Comparison of ENCODE assay signal across 11 cellular contexts in genomic region chr6:47440722-47441121, GRCh38. TPM values are rescaled to one million over a fixed set of nuclear protein-coding genes. Genes with fewer than 3 reads are reported as not detected.
DNase-seq lines count a peak whose midpoint lies in the region; ATAC-seq, FAIRE-seq and TF ChIP-seq lines count a peak whose summit lies in the region.
"Had no signal": no experiment of that assay in that cellular context is flagged by ENCODE, and none has a peak within 500 bp of the region (broad histone marks: within the 10 kb centered on the region; RNA-seq: fewer than 3 reads in every experiment).

No MANE protein-coding gene starts in this region.

- 0 out of 2 replicates have a peak overlapping the region, but pooled peaks have one; percentile 32 for H3K27ac ChIP-seq in GM12878 (ENCODE audit: control insufficient read depth, insufficient read depth)
- H3K27ac ChIP-seq in mesenchymal stem cell (ENCODE audit: low read length, poor library complexity, severe bottlenecking) = no peak overlapping the region
- no peak overlapping the region for H3K27ac ChIP-seq in caudate nucleus (ENCODE audit: low read depth, low read length)
- H3K27ac ChIP-seq: KMS-11 had no signal

- RAD21 ChIA-PET in GM12878 (lab: Charles Lee; ENCODE audit: unreplicated experiment) = interaction anchor here (0.7 to 2.5 kb wide), 6 partner anchors 15 to 339 kb away, joined by 3 to 22 read pairs (median 3); partner anchors contain the start of gene CD2AP

- H2AK5ac ChIP-seq in mesenchymal stem cell (ENCODE audit: low read length, severe bottlenecking) = no peak overlapping the region

- H3K4me2 ChIP-seq in GM12878 (ENCODE audit: control insufficient read depth, insufficient read depth) = peak overlapping the region; percentile 79
- no peak overlapping the region for H3K4me2 ChIP-seq in mesenchymal stem cell (ENCODE audit: low read length, poor library complexity, severe bottlenecking)
- H3K4me2 ChIP-seq: KMS-11 had no signal

- no peak overlapping the region for H3K14ac ChIP-seq in mesenchymal stem cell (ENCODE audit: low read length in 2 of 2)

- no TSS peak for BruUV-seq in GM12878 (replicated peaks; lab: Mats Ljungman, UMichigan)

- H3K27me3 ChIP-seq in GM12878 (replicated peaks in 1 of 2; ENCODE audit: control insufficient read depth in 2 of 2, insufficient read depth in 2 of 2, low read length in 1 of 2) = no peaks in the 10 kb centered on the region
- H3K27me3 ChIP-seq in mesenchymal stem cell (ENCODE audit: control insufficient read depth in 1 of 2, insufficient read depth in 1 of 2, low read length in 2 of 2) = no peaks in the 10 kb centered on the region

- no peak; a peak in 1 of 4 replicates for TF ChIP-seq EP300 in GM12878 (IDR thresholded peaks at IDR 0.05; ENCODE audit: borderline replicate concordance in 1 of 2, control insufficient read depth in 1 of 2, low read depth in 2 of 2, low read length in 2 of 2)

- CTCF ChIA-PET in GM12878 (lab: Yijun Ruan, JAX) = interaction anchor here (0.7 to 1.2 kb wide), 4 partner anchors 28 to 294 kb away, joined by 3 to 4 read pairs (median 3); no protein-coding TSS in a partner anchor

- no peak overlapping the region for H2BK120ac ChIP-seq in mesenchymal stem cell (ENCODE audit: low read depth, low read length)

- TF ChIP-seq CTCF in GM10266 (IDR thresholded peaks at IDR 0.05; ENCODE audit: control insufficient read depth, insufficient read depth, low read depth, missing control alignments) (no peak), GM12878 (IDR thresholded peaks at IDR 0.05 in 2 of 3, conservative IDR thresholded peaks at IDR 0.05 in 1 of 3; ENCODE audit: control insufficient read depth in 2 of 3, extremely low read depth in 1 of 3, insufficient read depth in 1 of 3, low read depth in 3 of 3, low read length in 3 of 3) (no peak)

- DNase-seq in GM10266 (ENCODE audit: extremely low spot score) (peak; percentile 61), GM12878 (ENCODE audit: low read depth, low spot score) (peak; percentile 47), mesenchymal stem cell (no peak), mesenteric fat pad (ENCODE audit: low spot score) (no peak), anterior cingulate cortex (lab: John Stamatoyannopoulos, UW) (no peak), caudate nucleus (lab: John Stamatoyannopoulos, UW) (no peak)
- DNase-seq: activated CD8-positive, alpha-beta T cell treated with anti-CD3 and anti-CD28 coated beads, Interleukin-2, amount 10 ng/mL, durations not matched to agents 7 days and 5 days; natural killer cell had no signal

- H3K4me1 ChIP-seq in GM12878 (ENCODE audit: control insufficient read depth, insufficient read depth, low read length) (peaks cover 36% of the 10 kb centered on the region), mesenchymal stem cell (ENCODE audit: control insufficient read depth, insufficient read depth, low read depth, low read length) (no peaks in the 10 kb centered on the region)

- TF ChIP-seq POLR2A in GM12878 (IDR thresholded peaks at IDR 0.05; ENCODE audit: low read depth, low read length) = no peak

- H3K79me2 ChIP-seq in GM12878 (ENCODE audit: control insufficient read depth, insufficient read depth, low read length) = no peaks in the 10 kb centered on the region

- FAIRE-seq in GM12878 (lab: Jason Lieb, UNC) = peak; percentile 71

- no peak overlapping the region for H4K91ac ChIP-seq in mesenchymal stem cell (ENCODE audit: low read length)

- H3K4me3 ChIP-seq in GM12878 (no peak overlapping the region; the same call in 1 of the 2 replicates), mesenchymal stem cell (ENCODE audit: insufficient read depth in 1 of 2, low read depth in 1 of 2, low read length in 2 of 2) (no peak overlapping the region)

- in situ Hi-C loops in GM12878 (cut with MboI) = no loop called here

- no peak overlapping the region for H4K8ac ChIP-seq in mesenchymal stem cell (ENCODE audit: low read length)

- ATAC-seq in GM21367 (IDR thresholded peaks at IDR 0.05; ENCODE audit: unreplicated experiment) (peak; percentile 61), HG03432 (IDR thresholded peaks at IDR 0.05; ENCODE audit: unreplicated experiment) (peak; percentile 65), GM12878 (peak; percentile 76)
- ATAC-seq: activated CD8-positive, alpha-beta T cell treated with anti-CD3 and anti-CD28 coated beads, Interleukin-2, amount 10 ng/mL, durations not matched to agents 7 days and 5 days; natural killer cell had no signal

- H3K18ac ChIP-seq in mesenchymal stem cell (ENCODE audit: low read depth in 1 of 2, low read length in 2 of 2) = no peak overlapping the region

- POLR2A ChIA-PET in GM12878 (lab: Charles Lee) = interaction anchor here (1.0 kb wide), 1 partner anchor 21 kb away, joined by 3 read pairs; no protein-coding TSS in a partner anchor

- intact Hi-C loops in GM12878 (cut with micrococcal nuclease; ENCODE audit: unreplicated experiment) = loop anchor here (2.0 kb wide), 1 partner anchor 20 kb away; no protein-coding TSS in a partner anchor

- H2BK12ac ChIP-seq in mesenchymal stem cell (ENCODE audit: low read length in 2 of 2) = no peak overlapping the region

- H3K4ac ChIP-seq in mesenchymal stem cell (ENCODE audit: low read depth in 1 of 2, low read length in 2 of 2) = no peak overlapping the region

- H2BK5ac ChIP-seq in mesenchymal stem cell (ENCODE audit: low read depth, low read length, poor library complexity, severe bottlenecking) = no peak overlapping the region

- H3K36me3 ChIP-seq in GM12878 (ENCODE audit: control insufficient read depth in 2 of 2, insufficient read depth in 2 of 2, low read length in 1 of 2) = no peaks in the 10 kb centered on the region
- H3K36me3 ChIP-seq in mesenchymal stem cell (ENCODE audit: control insufficient read depth in 1 of 2, insufficient read depth in 2 of 2, low read depth in 1 of 2, low read length in 2 of 2) = no peaks in the 10 kb centered on the region

- no peak for TF ChIP-seq RAD21 in GM12878 (IDR thresholded peaks at IDR 0.05; ENCODE audit: insufficient read depth, low read depth, low read length)

- H3K9me3 ChIP-seq in GM12878 (replicated peaks; ENCODE audit: control insufficient read depth, insufficient read depth, low read length) = no peaks in the 10 kb centered on the region; the same call in 2 of the 3 replicates
- H3K9me3 ChIP-seq in mesenchymal stem cell (ENCODE audit: control insufficient read depth, low read length) = no peaks in the 10 kb centered on the region

- H3K9ac ChIP-seq in GM12878 (ENCODE audit: control insufficient read depth, insufficient read depth, low read length) (no peak overlapping the region), mesenchymal stem cell (ENCODE audit: low read length) (no peak overlapping the region)
- H3K9ac ChIP-seq: KMS-11 had no signal

- H2BK15ac ChIP-seq in mesenchymal stem cell (ENCODE audit: low read depth, poor library complexity, severe bottlenecking) = no peak overlapping the region

- SMC1A ChIA-PET in GM12878 (lab: Charles Lee; ENCODE audit: uncharacterized antibody, unreplicated experiment) = interaction anchor here (0.8 to 1.7 kb wide), 5 partner anchors 12 to 73 kb away, joined by 3 to 5 read pairs (median 4); no protein-coding TSS in a partner anchor

- no peak overlapping the region for H2AFZ ChIP-seq in GM12878 (ENCODE audit: control insufficient read depth, low read depth, low read length)
- H2AFZ ChIP-seq in mesenchymal stem cell (ENCODE audit: low read depth, low read length) = no peak overlapping the region

- H3K23ac ChIP-seq in mesenchymal stem cell (ENCODE audit: low read length in 2 of 2) = no peak overlapping the region

- H4K20me1 ChIP-seq in GM12878 (ENCODE audit: control insufficient read depth, insufficient read depth) = no peaks in the 10 kb centered on the region

- 0% methylated on average over 3 of the region's 3 CpGs for WGBS in GM12878 (ENCODE audit: insufficient coverage, insufficient replicate concordance, low lambda C conversion rate, missing lambda C conversion rate)
- 97% methylated on average over 3 of the region's 3 CpGs for WGBS in mesenchymal stem cell

- no peaks in the 10 kb centered on the region for H3K79me1 ChIP-seq in mesenchymal stem cell (replicated peaks; ENCODE audit: low read length, poor library complexity, severe bottlenecking)

TF ChIP-seq in GM12878, 131 proteins besides CTCF, POLR2A, EP300 and RAD21 (continues in another document):
- TF ChIP-seq IKZF1 (conservative IDR thresholded peaks at IDR 0.05) (peak; percentile 29), SUPT20H (IDR thresholded peaks at IDR 0.05; ENCODE audit: borderline replicate concordance, control insufficient read depth, low read depth, low read length) (no peak), IRF4 (IDR thresholded peaks at IDR 0.05; ENCODE audit: low read depth, low read length) (0 out of 2 replicates have a peak, but pooled peaks have one; percentile 14), SPI1 (IDR thresholded peaks at IDR 0.05; ENCODE audit: borderline replicate concordance, insufficient read depth, low read depth, low read length) (peak; percentile 27; the same call in 1 of the 2 replicates), MEF2A (IDR thresholded peaks at IDR 0.05; ENCODE audit: insufficient read depth, low read depth, low read length) (peak; percentile 91), ZSCAN29 (IDR thresholded peaks at IDR 0.05) (no peak), MEF2B (IDR thresholded peaks at IDR 0.05; ENCODE audit: partially characterized antibody, poor library complexity, severe bottlenecking) (peak; percentile 83)

RNA-seq across cellular contexts. Expression of gene CD2AP, which starts 36.9 kb away (rescaled TPM):
- total RNA-seq in GM12878 (2013; cell fraction: nucleolus; rRNA removed) = 115 TPM in 2 replicates
- total RNA-seq in GM12878 (2014; rRNA removed) (22.9 and 29.5 TPM in 2 replicates), GM12878 (2014; rRNA removed; fragmentation: Illumina TruSeq; extraction: Trizol) (46.6 and 48.0 TPM in 2 replicates), GM12878 (2021) (23.6 and 27.9 TPM in 2 replicates), mesenteric fat pad (22.9 TPM)
- polyA plus RNA-seq in GM12878 (2011; ENCODE audit: low read depth) = 9.9 TPM
- polyA plus RNA-seq in GM12878 (2011; rRNA removed) (23.7 and 43.8 TPM in 2 replicates), GM12878 (2014; fragmentation: Illumina TruSeq; extraction: Trizol) (34.2 and 48.4 TPM in 2 replicates), GM12878 (2014; fragmentation: Nextera tagmentation; extraction: Ambion mirVana) (1 to 10 TPM; 5.4 to 8.0 TPM), GM12878 (2014; rRNA removed) (12.6 and 15.1 TPM in 2 replicates), GM12878 (2016; fragmentation: Nextera tagmentation; extraction: Ambion mirVana) (10 to 100 TPM; 17.4 to 18.8 TPM)
- 6.7 and 8.0 TPM in 2 replicates for polyA plus RNA-seq in GM12878 (2011; cell fraction: cytosol; rRNA removed)
- polyA plus RNA-seq in GM12878 (2011; cell fraction: nucleus; rRNA removed) = 10.7 and 12.6 TPM in 2 replicates
- 20.5 and 20.9 TPM in 2 replicates for polyA plus RNA-seq in GM12878 (2012)
- polyA minus RNA-seq in GM12878 (2011; rRNA and poly(A)+ RNA removed) = 10.1 and 11.7 TPM in 2 replicates
- 9.0 TPM in 2 replicates for polyA minus RNA-seq in GM12878 (2011; cell fraction: cytosol; rRNA and poly(A)+ RNA removed)
- polyA minus RNA-seq in GM12878 (2011; cell fraction: nucleus; rRNA and poly(A)+ RNA removed) = 19.7 and 29.3 TPM in 2 replicates
- 26.3 TPM for polyA plus RNA-seq in mesenchymal stem cell (2013, experiment 1 of 2)
- polyA plus RNA-seq in mesenchymal stem cell (2013, experiment 2 of 2) = 27.6 TPM

Comparison
In these comparisons a context has a peak if more than half of its experiments do, and no peak if none do; other contexts are left out.
1. DNase-seq: peak in GM10266 (single experiment) and GM12878 (single experiment); none in mesenchymal stem cell (single experiment), mesenteric fat pad (single experiment), anterior cingulate cortex (0 of 58) and caudate nucleus (0 of 61).
2. Peak in every context shown above with its lines, with median percentiles within 50 percentile points of each other: ATAC-seq.